ENCODE assay signal across 14 cellular contexts in genomic region chr1:47684964-47685762, GRCh38.
DNase-seq lines count a peak whose midpoint lies in the region; ATAC-seq and TF ChIP-seq lines count a peak whose summit lies in the region.
"Had no signal": no experiment of that assay in that cellular context is flagged by ENCODE, and none has a peak within 500 bp of the region (broad histone marks: within the 10 kb centered on the region; RNA-seq: fewer than 3 reads in every experiment).

No MANE protein-coding gene starts in this region.

- no peaks in the 10 kb centered on the region for H3K27me3 ChIP-seq in Karpas-422 (ENCODE audit: low read length)

- no peaks in the 10 kb centered on the region for H3K36me3 ChIP-seq in Karpas-422 (ENCODE audit: insufficient read depth, low read length)
- H3K36me3 ChIP-seq: heart left ventricle had no signal

- TF ChIP-seq CTCF in coronary artery (IDR thresholded peaks at IDR 0.05) (no peak), omental fat pad (IDR thresholded peaks at IDR 0.05) (no peak)

- ATAC-seq in omental fat pad (ENCODE audit: low FRiP score): peak; percentile 67
- no peak for ATAC-seq in GM21515 (IDR thresholded peaks at IDR 0.05; ENCODE audit: unreplicated experiment)
- ATAC-seq: heart left ventricle had no signal

- H3K27ac ChIP-seq in coronary artery (peak overlapping the region; percentile 77 to 83), Karpas-422 (ENCODE audit: low read length) (no peak overlapping the region)
- H3K27ac ChIP-seq: heart left ventricle, RWPE1 had no signal

- H3K9me2 ChIP-seq in Karpas-422 (replicated peaks; ENCODE audit: insufficient read depth, low read length): no peaks in the 10 kb centered on the region

- no peak overlapping the region for H2AFZ ChIP-seq in Karpas-422 (ENCODE audit: low read length)

- no peaks in the 10 kb centered on the region for H3K79me2 ChIP-seq in Karpas-422 (ENCODE audit: low read length)

- no peaks in the 10 kb centered on the region for H4K20me1 ChIP-seq in Karpas-422 (ENCODE audit: insufficient read depth, low read depth, low read length)

- H3K4me3 ChIP-seq in coronary artery: peak overlapping the region; percentile 19
- H3K4me3 ChIP-seq in Karpas-422 (ENCODE audit: low read length): no peak overlapping the region
- H3K4me3 ChIP-seq: heart left ventricle had no signal

- DNase-seq in A172 (ENCODE audit: low spot score): peak; percentile 50
- DNase-seq in M059J (ENCODE audit: low read depth): peak; percentile 31
- DNase-seq in coronary artery (ENCODE audit: low spot score): peak; percentile 68
- no peak for DNase-seq in omental fat pad (ENCODE audit: low spot score)
- DNase-seq in Karpas-422: no peak
- no peak for DNase-seq in NCI-H1048 (lab: John Stamatoyannopoulos, UW)
- DNase-seq in Ammon's horn (ENCODE audit: low spot score): no peak
- DNase-seq: activated naive CD8-positive, alpha-beta T cell treated with anti-CD3 and anti-CD28 coated beads for 36 hours; Calu3; NCI-H2081 treated with DMSO at 0.1 percent for 48 hours; T-helper 1 cell had no signal

- H3K9me3 ChIP-seq in Karpas-422 (ENCODE audit: low read length): no peaks in the 10 kb centered on the region
- H3K9me3 ChIP-seq: heart left ventricle had no signal

- H3K4me2 ChIP-seq in Karpas-422 (ENCODE audit: low read depth, low read length, poor library complexity, severe bottlenecking): no peak overlapping the region

- H3K9ac ChIP-seq in Karpas-422 (ENCODE audit: low read length): no peak overlapping the region

- H3K4me1 ChIP-seq in Karpas-422 (ENCODE audit: low read length): peaks cover 24% of the 10 kb centered on the region
- H3K4me1 ChIP-seq: heart left ventricle had no signal

Comparison
In these comparisons a context has a peak if more than half of its experiments do, and no peak if none do; other contexts are left out.
1. DNase-seq: peak in A172 (single experiment), M059J (single experiment) and coronary artery (single experiment); none in omental fat pad (single experiment), Karpas-422 (single experiment), NCI-H1048 (single experiment) and Ammon's horn (single experiment).